In genomic region chr1:1472046-1472876, GRCh38 we compare ENCODE assay signal across 8 cellular contexts. TPM values are rescaled to one million over a fixed set of nuclear protein-coding genes. Genes with fewer than 3 reads are reported as not detected.
DNase-seq lines count a peak whose midpoint lies in the region; ATAC-seq, FAIRE-seq and TF ChIP-seq lines count a peak whose summit lies in the region.
"Not testable (repeated sequence)": the region's sequence is repeated elsewhere in the genome, so short reads cannot be mapped to it uniquely, and the experiment has no call there.

No MANE protein-coding gene starts in this region.

- CTCF ChIA-PET in CD8-positive, alpha-beta memory T cell (lab: Charles Lee): not testable (repeated sequence)

- POLR2A ChIA-PET in CD8-positive, alpha-beta memory T cell (lab: Charles Lee): not testable (repeated sequence)

- peak overlapping the region in 7 of 8 donors; percentile 42 to 82 (median 68) for H3K27ac Mint-ChIP-seq in CD8-positive, alpha-beta memory T cell
- H3K27ac Mint-ChIP-seq in T-helper 2 cell treated with Interferon-gamma antibody and Interleukin-4, amounts not matched to agents 5 μg/mL and 100 μg/mL, for 36 hours: peak overlapping the region; percentile 76
- H3K27ac Mint-ChIP-seq in astrocyte (ENCODE audit: unreplicated experiment): peak overlapping the region; percentile 88
- peak overlapping the region; percentile 78 for H3K27ac Mint-ChIP-seq in stimulated activated effector memory CD8-positive, alpha-beta T cell treated with anti-CD3 and anti-CD28 coated beads, Interleukin-12 subunit alpha, Interleukin-12 subunit beta, amount 100 ng/mL, for 72 hours

- peak overlapping the region; percentile 57 for H3K27ac ChIP-seq in CD8-positive, alpha-beta memory T cell (ENCODE audit: low read depth, low read length)
- H3K27ac ChIP-seq in astrocyte (ENCODE audit: low read depth, low read length): peak overlapping the region; percentile 33

- FAIRE-seq in HTR-8/SVneo (lab: Jason Lieb, UNC): peak; percentile 83
- FAIRE-seq in astrocyte (lab: Jason Lieb, UNC): not testable (repeated sequence)

- peaks cover 14% of the 10 kb centered on the region for H3K4me1 ChIP-seq in CD8-positive, alpha-beta memory T cell (ENCODE audit: insufficient read depth, low read length)
- peaks cover 11% of the 10 kb centered on the region for H3K4me1 ChIP-seq in astrocyte (ENCODE audit: insufficient read depth, low read length)
- peaks cover 18% of the 10 kb centered on the region for H3K4me1 ChIP-seq in mucosa of descending colon (ENCODE audit: low read depth)

- not testable (repeated sequence) for H3K9me3 Mint-ChIP-seq in CD8-positive, alpha-beta memory T cell; T-helper 2 cell treated with Interferon-gamma antibody and Interleukin-4, amounts not matched to agents 5 μg/mL and 100 μg/mL, for 36 hours; astrocyte (ENCODE audit: unreplicated experiment); stimulated activated effector memory CD8-positive, alpha-beta T cell treated with anti-CD3 and anti-CD28 coated beads, Interleukin-12 subunit alpha, Interleukin-12 subunit beta, amount 100 ng/mL, for 72 hours

- peaks cover 0 to 10% (median 0%) of the 10 kb centered on the region in 3 donors for H3K36me3 Mint-ChIP-seq in CD8-positive, alpha-beta memory T cell
- not testable (repeated sequence) for H3K36me3 Mint-ChIP-seq in T-helper 2 cell treated with Interferon-gamma antibody and Interleukin-4, amounts not matched to agents 5 μg/mL and 100 μg/mL, for 36 hours (ENCODE audit: low read depth); astrocyte (ENCODE audit: low read depth, unreplicated experiment)
- peaks cover 31% of the 10 kb centered on the region for H3K36me3 Mint-ChIP-seq in stimulated activated effector memory CD8-positive, alpha-beta T cell treated with anti-CD3 and anti-CD28 coated beads, Interleukin-12 subunit alpha, Interleukin-12 subunit beta, amount 100 ng/mL, for 72 hours

- H3K79me2 ChIP-seq in astrocyte (ENCODE audit: insufficient read depth, low read length): peaks cover 49% of the 10 kb centered on the region

- not testable (repeated sequence) for H3K36me3 ChIP-seq in CD8-positive, alpha-beta memory T cell (ENCODE audit: insufficient read depth, low read length); astrocyte (ENCODE audit: insufficient read depth, low read length); mucosa of descending colon (ENCODE audit: low read depth)

- not testable (repeated sequence) for TF ChIP-seq CTCF in astrocyte (IDR thresholded peaks at IDR 0.05; ENCODE audit: insufficient read depth, low read depth, low read length); fibroblast of pulmonary artery (IDR thresholded peaks at IDR 0.05; ENCODE audit: low read length, missing control alignments); mucosa of descending colon (IDR thresholded peaks at IDR 0.05)

- not testable (repeated sequence) for H3K27me3 Mint-ChIP-seq in CD8-positive, alpha-beta memory T cell; T-helper 2 cell treated with Interferon-gamma antibody and Interleukin-4, amounts not matched to agents 5 μg/mL and 100 μg/mL, for 36 hours (ENCODE audit: low read depth); astrocyte (ENCODE audit: low read depth, unreplicated experiment)

- not testable (repeated sequence) for H3K27me3 ChIP-seq in CD8-positive, alpha-beta memory T cell (ENCODE audit: insufficient read depth, low read length, poor library complexity, severe bottlenecking); astrocyte (ENCODE audit: insufficient read depth, low read length)

- H3K9me3 ChIP-seq in CD8-positive, alpha-beta memory T cell (ENCODE audit: low read length); astrocyte (ENCODE audit: insufficient read depth, low read depth, low read length); mucosa of descending colon: not testable (repeated sequence)

- peaks cover 28% of the 10 kb centered on the region for H4K20me1 ChIP-seq in astrocyte (ENCODE audit: insufficient read depth, low read length)

- ATAC-seq in GM21737 (IDR thresholded peaks at IDR 0.05; ENCODE audit: unreplicated experiment): peak; percentile 9
- peak; percentile 48 for ATAC-seq in mucosa of descending colon
- ATAC-seq in stimulated activated effector memory CD8-positive, alpha-beta T cell treated with anti-CD3 and anti-CD28 coated beads, Interleukin-12 subunit alpha, Interleukin-12 subunit beta, amount 100 ng/mL, for 72 hours: peak; percentile 55

- DNase-seq in CD8-positive, alpha-beta memory T cell: peak in 4 of 5 donors; percentile 11 to 56 (median 30)
- not testable (repeated sequence) for DNase-seq in HTR-8/SVneo (ENCODE audit: insufficient read length, low spot score); T-helper 2 cell treated with Interferon-gamma antibody and Interleukin-4, amounts not matched to agents 5 μg/mL and 100 μg/mL, for 36 hours (ENCODE audit: low spot score); astrocyte (ENCODE audit: low read depth); fibroblast of pulmonary artery (ENCODE audit: low read depth)
- peak in 1 of 3 donors; percentile 47 for DNase-seq in mucosa of descending colon
- DNase-seq in stimulated activated effector memory CD8-positive, alpha-beta T cell treated with anti-CD3 and anti-CD28 coated beads, Interleukin-12 subunit alpha, Interleukin-12 subunit beta, amount 100 ng/mL, for 72 hours (ENCODE audit: low spot score in 2 of 2): peak; percentile 8 to 61

- peak overlapping the region; percentile 94 for H3K4me2 ChIP-seq in astrocyte (ENCODE audit: low read length)

- intact Hi-C loops in mucosa of descending colon (cut with DNase I, micrococcal nuclease): not testable (repeated sequence)

- not testable (repeated sequence) for H2AFZ ChIP-seq in astrocyte (ENCODE audit: low read depth, low read length)

- peak overlapping the region; percentile 73 to 88 (median 78) for H3K4me3 Mint-ChIP-seq in CD8-positive, alpha-beta memory T cell
- H3K4me3 Mint-ChIP-seq in T-helper 2 cell treated with Interferon-gamma antibody and Interleukin-4, amounts not matched to agents 5 μg/mL and 100 μg/mL, for 36 hours: peak overlapping the region; percentile 82
- peak overlapping the region; percentile 96 for H3K4me3 Mint-ChIP-seq in astrocyte (ENCODE audit: unreplicated experiment)
- H3K4me3 Mint-ChIP-seq in stimulated activated effector memory CD8-positive, alpha-beta T cell treated with anti-CD3 and anti-CD28 coated beads, Interleukin-12 subunit alpha, Interleukin-12 subunit beta, amount 100 ng/mL, for 72 hours: peak overlapping the region; percentile 79

- H3K4me1 Mint-ChIP-seq in CD8-positive, alpha-beta memory T cell: peaks cover 17 to 33% (median 19%) of the 10 kb centered on the region in 3 donors
- H3K4me1 Mint-ChIP-seq in T-helper 2 cell treated with Interferon-gamma antibody and Interleukin-4, amounts not matched to agents 5 μg/mL and 100 μg/mL, for 36 hours (ENCODE audit: low read depth): peaks cover 15% of the 10 kb centered on the region
- H3K4me1 Mint-ChIP-seq in astrocyte (ENCODE audit: low read depth, unreplicated experiment): not testable (repeated sequence)
- peaks cover 14% of the 10 kb centered on the region for H3K4me1 Mint-ChIP-seq in stimulated activated effector memory CD8-positive, alpha-beta T cell treated with anti-CD3 and anti-CD28 coated beads, Interleukin-12 subunit alpha, Interleukin-12 subunit beta, amount 100 ng/mL, for 72 hours

- H3K9ac ChIP-seq in astrocyte (ENCODE audit: low read length): peak overlapping the region; percentile 87

- peak overlapping the region; percentile 50 for H3K4me3 ChIP-seq in CD8-positive, alpha-beta memory T cell (ENCODE audit: low read length)
- peak overlapping the region; percentile 90 for H3K4me3 ChIP-seq in astrocyte (ENCODE audit: insufficient read depth, low read depth, low read length)
- H3K4me3 ChIP-seq in fibroblast of pulmonary artery (replicated peaks; ENCODE audit: low read depth, low read length): peak overlapping the region; percentile 86
- peak overlapping the region; percentile 87 for H3K4me3 ChIP-seq in mucosa of descending colon

RNA-seq across cellular contexts. Expression of gene ATAD3B, which starts 0.7 kb away (rescaled TPM):
- 10 to 100 TPM; 81.6 to 86.6 TPM for total RNA-seq in CD8-positive, alpha-beta memory T cell
- 7.9 TPM for polyA plus RNA-seq in CD8-positive, alpha-beta memory T cell
- total RNA-seq in astrocyte (55.3 and 63.0 TPM in 2 replicates), mucosa of descending colon (10 to 100 TPM; 22.8 to 30.9 (median 25.4) TPM)

RNA-seq across cellular contexts. Expression of gene ATAD3C, which starts 22.8 kb away (rescaled TPM):
- 1 to 10 TPM in 1 of 2 experiments, under 1 TPM in 1; 0.53 to 1.9 TPM for total RNA-seq in CD8-positive, alpha-beta memory T cell
- polyA plus RNA-seq in CD8-positive, alpha-beta memory T cell: 4.3 TPM
- total RNA-seq in astrocyte (1.8 and 2.5 TPM in 2 replicates), mucosa of descending colon (1 to 10 TPM in 1 of 3 donors, under 1 TPM in 2; 0.35 to 1.4 (median 0.55) TPM)

RNA-seq across cellular contexts. Expression of gene VWA1, which starts 36.8 kb away (rescaled TPM):
- total RNA-seq in CD8-positive, alpha-beta memory T cell: under 1 TPM in 1 of 2 experiments, not detected in 1; 0.31 TPM
- polyA plus RNA-seq in CD8-positive, alpha-beta memory T cell: not detected
- total RNA-seq in astrocyte: 60.4 and 81.2 TPM in 2 replicates
- 10 to 100 TPM; 38.5 to 89.4 (median 74.3) TPM for total RNA-seq in mucosa of descending colon

RNA-seq across cellular contexts. Expression of gene ATAD3A, which starts 39.7 kb away (rescaled TPM):
- total RNA-seq in CD8-positive, alpha-beta memory T cell: 10 to 100 TPM; 97.4 to 98.7 TPM
- polyA plus RNA-seq in CD8-positive, alpha-beta memory T cell: 16.0 TPM
- 51.1 and 54.9 TPM in 2 replicates for total RNA-seq in astrocyte
- 10 to 100 TPM; 18.8 to 35.1 (median 20.8) TPM for total RNA-seq in mucosa of descending colon

RNA-seq across cellular contexts. Expression of gene ANKRD65, which starts 51.2 kb away (rescaled TPM):
- not detected for total RNA-seq in CD8-positive, alpha-beta memory T cell
- not detected for polyA plus RNA-seq in CD8-positive, alpha-beta memory T cell
- total RNA-seq in astrocyte (0.64 TPM in 1 of 2 replicates, not detected in the other), mucosa of descending colon (10 to 100 TPM in 1 of 3 donors, 1 to 10 TPM in 1, under 1 TPM in 1; 0.81 to 11.3 (median 1.9) TPM)

Comparison
In these comparisons a context has a peak if more than half of its experiments do, and no peak if none do; other contexts are left out.
1. RNA of gene VWA1, which starts 36.8 kb away (total RNA-seq): 38.5 to 89.4 TPM in mucosa of descending colon and 60.4 to 81.2 TPM in astrocyte; 0.31 TPM in CD8-positive, alpha-beta memory T cell; every median in the first group is over 10 times any median in the second.
2. Peak in every context shown above with its lines, with median percentiles within 50 percentile points of each other: H3K4me3 ChIP-seq, H3K27ac Mint-ChIP-seq, H3K4me3 Mint-ChIP-seq and ATAC-seq.